Comparison of ENCODE assay signal across 21 cellular contexts in the genomic region with DNA sequence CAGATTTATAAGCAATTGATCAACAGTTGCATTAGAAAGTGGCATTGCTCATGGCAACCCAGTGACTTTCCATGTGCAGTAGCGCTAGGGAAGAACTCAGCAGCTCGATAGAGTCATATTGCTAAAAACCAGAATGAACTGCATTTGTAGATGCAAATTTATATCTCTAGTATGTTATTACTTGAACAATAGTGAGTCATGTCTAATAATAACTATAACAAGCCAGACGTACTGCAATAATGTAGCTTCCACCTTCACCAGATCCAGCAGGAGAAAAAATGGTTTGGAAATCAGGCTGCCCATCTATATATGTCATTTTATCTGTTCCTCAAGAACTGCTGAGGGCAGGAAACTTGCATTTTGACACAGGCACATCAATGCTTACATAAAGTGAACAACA.
"Had no signal": no experiment of that assay in that cellular context is flagged by ENCODE, and none has a peak within 500 bp of the region (broad histone marks: within the 10 kb centered on the region; RNA-seq: fewer than 3 reads in every experiment).

No MANE protein-coding gene starts in this region.

- H3K4me3 ChIP-seq: cardiac muscle cell, lung, skin epidermis, suprapubic skin, tibial nerve had no signal

- H3K4me1 ChIP-seq: suprapubic skin had no signal

- H3K36me3 ChIP-seq: cardiac muscle cell, suprapubic skin, tibial nerve had no signal

- H3K27ac ChIP-seq: skin epidermis, suprapubic skin had no signal

- H3K9me3 ChIP-seq: suprapubic skin, tibial nerve had no signal

- ATAC-seq: activated CD4-positive, alpha-beta T cell treated with anti-CD3 and anti-CD28 coated beads for 36 hours; natural killer cell; stimulated activated effector memory CD8-positive, alpha-beta T cell treated with anti-CD3 and anti-CD28 coated beads, Interleukin-12 subunit alpha, Interleukin-12 subunit beta, amount 100 ng/mL, for 72 hours; stimulated activated naive CD8-positive, alpha-beta T cell treated with anti-CD3 and anti-CD28 coated beads, Interleukin-15, amount 100 ng/mL, for 72 hours; T-helper 17 cell had no signal

- DNase-seq: activated B cell treated with CpG ODN at 0.5 μM for 24 hours; activated CD4-positive, alpha-beta T cell treated with anti-CD3 and anti-CD28 coated beads for 36 hours; activated CD4-positive, alpha-beta T cell treated with anti-CD3 and anti-CD28 coated beads, Interleukin-2, amount 50 U/mL, for 4 hours; activated effector memory CD4-positive, alpha-beta T cell treated with Interleukin-2 at 50 U/mL for 16 hours; activated naive CD4-positive, alpha-beta T cell treated with anti-CD3 and anti-CD28 coated beads for 36 hours; activated naive CD8-positive, alpha-beta T cell treated with anti-CD3 and anti-CD28 coated beads, Interleukin-2, amount 10 ng/mL, durations not matched to agents 7 days and 5 days; activated T-cell treated with anti-CD3 and anti-CD28 coated beads, Interleukin-2, amount 50 U/mL, for 48 hours; amygdala; effector CD4-positive, alpha-beta T cell; erythroblast; kidney; natural killer cell; stimulated activated CD4-positive, alpha-beta T cell treated with anti-CD3 and anti-CD28 coated beads, Interleukin-1b, Interleukin-23, amount 100 ng/mL, for 48 hours; stimulated activated naive CD8-positive, alpha-beta T cell treated with anti-CD3 and anti-CD28 coated beads, Interleukin-15, amount 100 ng/mL, for 72 hours; T-helper 17 cell had no signal

- H3K27me3 ChIP-seq: cardiac muscle cell, suprapubic skin, tibial nerve had no signal
